Comparison of ENCODE assay signal across 8 cellular contexts in the genomic region with DNA sequence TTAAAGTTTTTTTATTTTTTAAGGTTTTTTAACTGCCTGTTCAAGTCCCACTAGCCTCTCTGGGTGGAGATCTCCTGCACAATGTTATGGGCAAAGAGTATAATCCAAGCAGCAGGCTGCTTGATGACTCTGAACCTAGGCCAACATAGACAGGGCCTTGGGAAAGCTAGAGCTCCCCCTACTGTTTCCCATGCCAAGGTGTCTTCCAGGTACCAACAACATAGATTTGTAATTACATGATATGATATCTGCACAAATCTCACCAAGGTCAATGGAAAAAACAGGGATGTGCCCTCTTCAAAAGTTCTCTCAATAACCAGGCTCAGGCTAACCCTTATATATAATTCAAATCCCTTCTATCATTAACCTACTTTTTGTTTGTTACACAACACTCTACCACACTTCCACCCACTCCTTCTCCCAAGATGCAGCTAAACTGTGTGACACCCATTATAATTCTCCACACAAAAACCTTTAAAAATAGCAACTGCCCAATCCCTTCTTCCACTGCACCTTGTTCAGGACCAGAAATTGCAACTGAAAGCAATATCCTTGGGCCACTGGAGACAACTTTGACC. TPM values are rescaled to one million over a fixed set of nuclear protein-coding genes. Genes with fewer than 3 reads are reported as not detected.
DNase-seq lines count a peak whose midpoint lies in the region; ATAC-seq and TF ChIP-seq lines count a peak whose summit lies in the region.

No MANE protein-coding gene starts in this region.

- H3K9me3 ChIP-seq in CD4-positive, alpha-beta T cell (ENCODE audit: control insufficient read depth, low read length), result no peaks in the 10 kb centered on the region

- POLR2A ChIA-PET in CD4-positive, alpha-beta T cell (lab: Charles Lee), result interaction anchor here (1.7 to 1.8 kb wide), 2 partner anchors 45 to 50 kb away, joined by 5 read pairs; partner anchors contain the start of gene MANF

- H3K36me3 Mint-ChIP-seq in CD4-positive, alpha-beta T cell (ENCODE audit: low read depth), result peaks cover 76% of the 10 kb centered on the region
- peaks cover 93% of the 10 kb centered on the region for H3K36me3 Mint-ChIP-seq in activated T-helper 17 cell treated with anti-CD3 and anti-CD28 coated beads, Interleukin-2, amount 50 U/mL, for 72 hours (ENCODE audit: low read depth)

- H3K27ac ChIP-seq in CD4-positive, alpha-beta T cell (ENCODE audit: low read depth, low read length), result no peak overlapping the region

- H3K9me3 Mint-ChIP-seq in CD4-positive, alpha-beta T cell, result no peaks in the 10 kb centered on the region
- no peaks in the 10 kb centered on the region for H3K9me3 Mint-ChIP-seq in activated T-helper 17 cell treated with anti-CD3 and anti-CD28 coated beads, Interleukin-2, amount 50 U/mL, for 72 hours

- DNase-seq in CD4-positive, alpha-beta T cell, result peak in 9 of 10 experiments; percentile 13 to 45 (median 21)
- peak; percentile 15 for DNase-seq in H4 (ENCODE audit: low spot score)
- peak; percentile 39 for DNase-seq in NCI-H526 treated with DMSO at 0.1 percent for 48 hours (lab: John Stamatoyannopoulos, UW)
- DNase-seq in germinal center (ENCODE audit: low spot score), result peak; percentile 52
- DNase-seq in pulmonary artery endothelial cell (ENCODE audit: low read depth, low spot score), result peak; percentile 26

- no peak overlapping the region for H3K27ac Mint-ChIP-seq in CD4-positive, alpha-beta T cell
- H3K27ac Mint-ChIP-seq in activated T-helper 17 cell treated with anti-CD3 and anti-CD28 coated beads, Interleukin-2, amount 50 U/mL, for 72 hours, result no peak overlapping the region

- H3K27me3 Mint-ChIP-seq in CD4-positive, alpha-beta T cell, result no peaks in the 10 kb centered on the region
- H3K27me3 Mint-ChIP-seq in activated T-helper 17 cell treated with anti-CD3 and anti-CD28 coated beads, Interleukin-2, amount 50 U/mL, for 72 hours, result no peaks in the 10 kb centered on the region

- no peak overlapping the region for H3K4me3 Mint-ChIP-seq in CD4-positive, alpha-beta T cell
- H3K4me3 Mint-ChIP-seq in activated T-helper 17 cell treated with anti-CD3 and anti-CD28 coated beads, Interleukin-2, amount 50 U/mL, for 72 hours, result no peak overlapping the region

- peak; percentile 83 for TF ChIP-seq CTCF in CD4-positive, alpha-beta T cell (IDR thresholded peaks at IDR 0.05)

- ATAC-seq in CD4-positive, alpha-beta T cell (ENCODE audit: poor library complexity), result peak; percentile 94
- ATAC-seq in activated T-helper 17 cell treated with anti-CD3 and anti-CD28 coated beads, Interleukin-2, amount 50 U/mL, for 72 hours (replicated peaks), result peak; percentile 88
- ATAC-seq in HG02981 (IDR thresholded peaks at IDR 0.05; ENCODE audit: unreplicated experiment) (no peak), GM21381 (IDR thresholded peaks at IDR 0.05; ENCODE audit: unreplicated experiment) (no peak)

- no peaks in the 10 kb centered on the region for H3K27me3 ChIP-seq in CD4-positive, alpha-beta T cell (ENCODE audit: control insufficient read depth, insufficient read depth, low read length)

- H3K4me1 Mint-ChIP-seq in CD4-positive, alpha-beta T cell (ENCODE audit: low read depth), result peaks cover 8% of the 10 kb centered on the region
- no peaks in the 10 kb centered on the region for H3K4me1 Mint-ChIP-seq in activated T-helper 17 cell treated with anti-CD3 and anti-CD28 coated beads, Interleukin-2, amount 50 U/mL, for 72 hours

- CTCF ChIA-PET in CD4-positive, alpha-beta T cell (lab: Charles Lee), result interaction anchor here (0.6 to 2.0 kb wide), 7 partner anchors 9 to 819 kb away, joined by 3 to 17 read pairs (median 3); no protein-coding TSS in a partner anchor

- intact Hi-C loops in CD4-positive, alpha-beta T cell (cut with DNase I, micrococcal nuclease), result loop anchor here (1.0 to 2.0 kb wide), 3 partner anchors 44 to 464 kb away; partner anchors contain the start of gene RBM15B (in 2 of the 2)

RNA-seq across cellular contexts. Expression of gene RBM15B, which starts 43.8 kb away (rescaled TPM):
- 10 to 100 TPM; 29.1 to 29.2 TPM for total RNA-seq in CD4-positive, alpha-beta T cell
- total RNA-seq in H4 (2014; rRNA removed; shearing (Covaris generic)), result 9.0 and 10.6 TPM in 2 replicates
- 10 to 100 TPM; 14.6 to 29.8 TPM for total RNA-seq in activated T-helper 17 cell treated with anti-CD3 and anti-CD28 coated beads, Interleukin-2, amount 50 U/mL, for 72 hours
- 44.6 and 53.2 TPM in 2 replicates for total RNA-seq in pulmonary artery endothelial cell

RNA-seq across cellular contexts. Expression of gene MANF, which starts 49.7 kb away (rescaled TPM):
- total RNA-seq in CD4-positive, alpha-beta T cell, result 10 to 100 TPM; 26.4 to 30.2 TPM
- total RNA-seq in H4 (2014; rRNA removed; shearing (Covaris generic)), result 135 and 150 TPM in 2 replicates
- 100 to 1,000 TPM in 1 of 2 donors, 10 to 100 TPM in 1; 76.4 to 157 TPM for total RNA-seq in activated T-helper 17 cell treated with anti-CD3 and anti-CD28 coated beads, Interleukin-2, amount 50 U/mL, for 72 hours
- 107 and 182 TPM in 2 replicates for total RNA-seq in pulmonary artery endothelial cell

Comparison
In these comparisons a context has a peak if more than half of its experiments do, and no peak if none do; other contexts are left out.
1. ATAC-seq: peak in CD4-positive, alpha-beta T cell (single experiment) and activated T-helper 17 cell treated with anti-CD3 and anti-CD28 coated beads, Interleukin-2, amount 50 U/mL, for 72 hours (single experiment); none in HG02981 (single experiment) and GM21381 (single experiment).
2. Peak in every context shown above with its lines, with median percentiles within 50 percentile points of each other: DNase-seq.